In genomic region chr20:848731-849130, GRCh38 we compare ENCODE assay signal across 6 cellular contexts. TPM values are rescaled to one million over a fixed set of nuclear protein-coding genes. Genes with fewer than 3 reads are reported as not detected.
DNase-seq lines count a peak whose midpoint lies in the region; ATAC-seq and TF ChIP-seq lines count a peak whose summit lies in the region.
"Not testable (repeated sequence)": the region's sequence is repeated elsewhere in the genome, so short reads cannot be mapped to it uniquely, and the experiment has no call there.

No MANE protein-coding gene starts in this region.

- not testable (repeated sequence) for H3K9me3 Mint-ChIP-seq in CD4-positive, CD25-positive, alpha-beta regulatory T cell; neural crest cell
- H3K9me3 Mint-ChIP-seq in activated naive CD4-positive, alpha-beta T cell treated with anti-CD3 and anti-CD28 coated beads, Interleukin-2, amount 10 ng/mL, durations not matched to agents 7 days and 5 days: peaks cover 11% of the 10 kb centered on the region
- peaks cover 20% of the 10 kb centered on the region for H3K9me3 Mint-ChIP-seq in glutamatergic neuron (ENCODE audit: unreplicated experiment)

- H3K27me3 ChIP-seq in CD4-positive, CD25-positive, alpha-beta regulatory T cell (ENCODE audit: control insufficient read depth, insufficient read depth, low read length); SJCRH30: not testable (repeated sequence)

- peaks cover 77% of the 10 kb centered on the region for H3K4me1 ChIP-seq in CD4-positive, CD25-positive, alpha-beta regulatory T cell (ENCODE audit: control insufficient read depth, insufficient read depth, low read length, poor library complexity, severe bottlenecking)
- H3K4me1 ChIP-seq in SJCRH30: peaks cover 36% of the 10 kb centered on the region

- peak overlapping the region; percentile 36 to 94 (median 82) for H3K27ac Mint-ChIP-seq in CD4-positive, CD25-positive, alpha-beta regulatory T cell
- peak overlapping the region; percentile 43 for H3K27ac Mint-ChIP-seq in activated naive CD4-positive, alpha-beta T cell treated with anti-CD3 and anti-CD28 coated beads, Interleukin-2, amount 10 ng/mL, durations not matched to agents 7 days and 5 days
- peak overlapping the region; percentile 98 for H3K27ac Mint-ChIP-seq in glutamatergic neuron (ENCODE audit: unreplicated experiment)
- not testable (repeated sequence) for H3K27ac Mint-ChIP-seq in neural crest cell (ENCODE audit: unreplicated experiment)

- DNase-seq in CD4-positive, CD25-positive, alpha-beta regulatory T cell; activated naive CD4-positive, alpha-beta T cell treated with anti-CD3 and anti-CD28 coated beads, Interleukin-2, amount 10 ng/mL, durations not matched to agents 7 days and 5 days; glutamatergic neuron; neural crest cell (ENCODE audit: low read depth, low spot score): not testable (repeated sequence)
- DNase-seq in SJCRH30: peak; percentile 91 to 93

- H3K4me3 Mint-ChIP-seq in CD4-positive, CD25-positive, alpha-beta regulatory T cell: peak overlapping the region; percentile 44 to 97 (median 74)
- not testable (repeated sequence) for H3K4me3 Mint-ChIP-seq in activated naive CD4-positive, alpha-beta T cell treated with anti-CD3 and anti-CD28 coated beads, Interleukin-2, amount 10 ng/mL, durations not matched to agents 7 days and 5 days
- H3K4me3 Mint-ChIP-seq in glutamatergic neuron (ENCODE audit: unreplicated experiment): peak overlapping the region; percentile 98
- H3K4me3 Mint-ChIP-seq in neural crest cell: peak overlapping the region; percentile 65

- not testable (repeated sequence) for H3K9me3 ChIP-seq in CD4-positive, CD25-positive, alpha-beta regulatory T cell (ENCODE audit: control insufficient read depth in 2 of 2, low read length in 2 of 2); KOPT-K1 (ENCODE audit: insufficient read depth, low read length, poor library complexity, severe bottlenecking); SJCRH30 (replicated peaks)

- peaks cover 30% of the 10 kb centered on the region for H3K36me3 Mint-ChIP-seq in CD4-positive, CD25-positive, alpha-beta regulatory T cell
- H3K36me3 Mint-ChIP-seq in activated naive CD4-positive, alpha-beta T cell treated with anti-CD3 and anti-CD28 coated beads, Interleukin-2, amount 10 ng/mL, durations not matched to agents 7 days and 5 days: peaks cover 66% of the 10 kb centered on the region
- H3K36me3 Mint-ChIP-seq in glutamatergic neuron (ENCODE audit: unreplicated experiment): peaks cover 12% of the 10 kb centered on the region
- not testable (repeated sequence) for H3K36me3 Mint-ChIP-seq in neural crest cell (ENCODE audit: low read depth)

- CTCF ChIA-PET in activated naive CD4-positive, alpha-beta T cell treated with anti-CD3 and anti-CD28 coated beads, Interleukin-2, amount 10 ng/mL, durations not matched to agents 7 days and 5 days (lab: Charles Lee): interaction anchor here (1.0 kb wide), 1 partner anchor 17 kb away, joined by 3 read pairs; no protein-coding TSS in a partner anchor

- not testable (repeated sequence) for H3K4me3 ChIP-seq in CD4-positive, CD25-positive, alpha-beta regulatory T cell (ENCODE audit: low read depth, low read length)
- H3K4me3 ChIP-seq in SJCRH30: peak overlapping the region; percentile 5; the same call in 1 of the 2 replicates

- TF ChIP-seq CTCF in glutamatergic neuron (IDR thresholded peaks at IDR 0.05; ENCODE audit: partially characterized antibody, unreplicated experiment); neural crest cell (conservative IDR thresholded peaks at IDR 0.05): not testable (repeated sequence)

- H3K27me3 Mint-ChIP-seq in CD4-positive, CD25-positive, alpha-beta regulatory T cell; activated naive CD4-positive, alpha-beta T cell treated with anti-CD3 and anti-CD28 coated beads, Interleukin-2, amount 10 ng/mL, durations not matched to agents 7 days and 5 days; neural crest cell (ENCODE audit: low read depth): not testable (repeated sequence)
- peaks cover 14% of the 10 kb centered on the region for H3K27me3 Mint-ChIP-seq in glutamatergic neuron (ENCODE audit: unreplicated experiment)

- not testable (repeated sequence) for H3K27ac ChIP-seq in CD4-positive, CD25-positive, alpha-beta regulatory T cell (ENCODE audit: insufficient read depth, low read length, poor library complexity, severe bottlenecking)
- H3K27ac ChIP-seq in KOPT-K1 (ENCODE audit: low read depth, low read length, poor library complexity, severe bottlenecking) (peak overlapping the region; percentile 86), SJCRH30 (peak overlapping the region; percentile 99)

- ATAC-seq in CD4-positive, CD25-positive, alpha-beta regulatory T cell (ENCODE audit: low read depth in 2 of 2): not testable (repeated sequence)

- not testable (repeated sequence) for H3K36me3 ChIP-seq in CD4-positive, CD25-positive, alpha-beta regulatory T cell (ENCODE audit: control insufficient read depth, insufficient read depth, low read length); KOPT-K1 (ENCODE audit: insufficient read depth, low read length)
- peaks cover 17% of the 10 kb centered on the region for H3K36me3 ChIP-seq in SJCRH30

- peaks cover 21 to 82% (median 62%) of the 10 kb centered on the region in 4 donors for H3K4me1 Mint-ChIP-seq in CD4-positive, CD25-positive, alpha-beta regulatory T cell
- H3K4me1 Mint-ChIP-seq in activated naive CD4-positive, alpha-beta T cell treated with anti-CD3 and anti-CD28 coated beads, Interleukin-2, amount 10 ng/mL, durations not matched to agents 7 days and 5 days: peaks cover 85% of the 10 kb centered on the region
- peaks cover 15% of the 10 kb centered on the region for H3K4me1 Mint-ChIP-seq in glutamatergic neuron (ENCODE audit: low read depth, unreplicated experiment)
- peaks cover 32% of the 10 kb centered on the region for H3K4me1 Mint-ChIP-seq in neural crest cell

RNA-seq across cellular contexts. Expression of gene FAM110A, which starts 15.2 kb away (rescaled TPM):
- 27.5 TPM for total RNA-seq in CD4-positive, CD25-positive, alpha-beta regulatory T cell
- 10 to 100 TPM; 24.6 to 36.5 (median 31.7) TPM for polyA plus RNA-seq in CD4-positive, CD25-positive, alpha-beta regulatory T cell
- total RNA-seq in SJCRH30 (2014; rRNA removed; shearing (Covaris generic)): 44.6 and 45.1 TPM in 2 replicates
- total RNA-seq in glutamatergic neuron (ENCODE audit: unreplicated experiment): 152 TPM
- total RNA-seq in neural crest cell: 16.8 and 17.4 TPM in 2 replicates
